Comparison of ENCODE assay signal across 8 cellular contexts in the genomic region with DNA sequence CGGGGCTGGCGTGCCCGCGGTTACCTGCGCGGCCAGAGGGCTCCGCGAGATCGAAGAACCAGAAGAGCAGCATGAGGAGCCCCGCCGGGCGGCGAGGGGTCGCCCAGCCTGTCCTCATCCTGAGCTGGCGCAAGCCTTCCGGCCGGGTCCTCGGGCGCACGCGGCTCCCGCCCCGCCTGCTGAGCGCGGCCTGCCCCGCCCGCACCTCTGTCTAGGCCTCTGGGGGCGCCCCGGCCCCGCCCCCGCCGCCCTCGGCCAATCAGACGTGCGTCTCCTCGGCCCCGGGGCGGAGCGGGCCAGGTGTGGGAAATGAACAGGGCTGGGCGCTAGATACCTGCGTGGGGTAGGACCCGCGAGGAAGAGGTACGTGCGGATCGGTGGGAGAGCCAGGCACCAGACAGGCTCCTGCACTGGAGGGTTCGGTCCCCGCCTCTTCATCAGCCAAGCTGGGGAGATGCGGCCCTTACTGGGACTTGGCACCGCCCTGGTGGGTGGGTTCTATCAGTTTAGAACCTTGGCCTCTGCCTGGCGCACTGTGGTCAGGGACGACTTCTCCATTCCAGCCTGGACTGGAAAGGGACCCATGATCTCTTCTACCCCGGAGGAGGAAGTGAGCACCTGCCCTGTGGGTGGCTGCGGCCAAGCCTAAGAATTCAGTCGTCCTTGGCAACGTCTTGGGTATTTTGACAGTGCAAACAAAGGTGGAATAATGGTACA. TPM values are rescaled to one million over a fixed set of nuclear protein-coding genes. Genes with fewer than 3 reads are reported as not detected.
DNase-seq lines count a peak whose midpoint lies in the region; ATAC-seq and TF ChIP-seq lines count a peak whose summit lies in the region.

Gene LY75, minus strand, starts transcription at position 192 of the 717 bp plus-strand sequence.

- no TSS peak for BruUV-seq in OCI-LY7 (replicated peaks; lab: Mats Ljungman, UMichigan)

- H3K4me3 ChIP-seq in OCI-LY7 (ENCODE audit: low read depth, low read length, poor library complexity, severe bottlenecking) (no peak within 1 kb of the TSS), uterus (peak within 1 kb of the TSS; percentile 14 to 28), BE2C (ENCODE audit: low read depth, low read length) (no peak within 1 kb of the TSS)

- H3K27ac ChIP-seq in OCI-LY7 (ENCODE audit: low read depth, low read length, poor library complexity, severe bottlenecking) (no peak within 1 kb of the TSS), uterus (no peak within 1 kb of the TSS)

- H3K79me2 ChIP-seq in OCI-LY7 (ENCODE audit: insufficient read depth, low read depth, low read length) = no peaks in the 10 kb centered on the region

- TF ChIP-seq CTCF in OCI-LY7 (conservative IDR thresholded peaks at IDR 0.05; ENCODE audit: low read length) (no peak), uterus (IDR thresholded peaks at IDR 0.05) (no peak), BE2C (IDR thresholded peaks at IDR 0.05; ENCODE audit: low read depth, low read length) (no peak)

- CTCF ChIA-PET in OCI-LY7 (lab: Charles Lee; ENCODE audit: unreplicated experiment) = no interaction called here

- H3K27me3 ChIP-seq in uterus = no peaks in the 10 kb centered on the region
- no peaks in the 10 kb centered on the region for H3K27me3 ChIP-seq in BE2C

- H3K4me1 ChIP-seq in OCI-LY7 (ENCODE audit: insufficient read depth, low read length, poor library complexity, severe bottlenecking) (no peaks in the 10 kb centered on the region), uterus (no peaks in the 10 kb centered on the region), BE2C (no peaks in the 10 kb centered on the region)

- H3K9me3 ChIP-seq in OCI-LY7 (ENCODE audit: low read length) (no peaks in the 10 kb centered on the region), uterus (no peaks in the 10 kb centered on the region), BE2C (no peaks in the 10 kb centered on the region)

- POLR2A ChIA-PET in OCI-LY7 (lab: Charles Lee) = interaction anchor here (0.6 kb wide), 2 partner anchors 86 to 1144 kb away, joined by 3 read pairs; no protein-coding TSS in a partner anchor

- TF ChIP-seq POLR2A in GM18526 (IDR thresholded peaks at IDR 0.05; ENCODE audit: extremely low read depth, insufficient read length) = peak; percentile 85
- TF ChIP-seq POLR2A in uterus (IDR thresholded peaks at IDR 0.05) = no peak

- no peaks in the 10 kb centered on the region for H3K9me2 ChIP-seq in OCI-LY7 (ENCODE audit: insufficient read depth, low read length)

- no peak within 1 kb of the TSS for H2AFZ ChIP-seq in OCI-LY7 (ENCODE audit: low read length)

- H4K20me1 ChIP-seq in OCI-LY7 (ENCODE audit: insufficient read depth, low read length) = no peaks in the 10 kb centered on the region

- H3K36me3 ChIP-seq in OCI-LY7 (ENCODE audit: insufficient read depth, low read length) (no peaks in the 10 kb centered on the region), uterus (no peaks in the 10 kb centered on the region), BE2C (no peaks in the 10 kb centered on the region)

- no peak for DNase-seq in OCI-LY7 (ENCODE audit: low spot score)
- peak; percentile 94 for DNase-seq in activated effector memory CD4-positive, alpha-beta T cell treated with anti-CD3 and anti-CD28 coated beads, Interleukin-2, amount 50 U/mL, for 16 hours
- DNase-seq in cardiac septum (ENCODE audit: low spot score) = peak; percentile 90
- DNase-seq in pulmonary artery endothelial cell (ENCODE audit: low read depth, low spot score) = no peak
- peak in 1 of 2 donors; percentile 24 for DNase-seq in uterus
- no peak for DNase-seq in BE2C

- ATAC-seq in HG02938 (IDR thresholded peaks at IDR 0.05; ENCODE audit: unreplicated experiment) = peak; percentile 76

- intact Hi-C loops in OCI-LY7 (cut with micrococcal nuclease; ENCODE audit: unreplicated experiment) = no loop called here
- intact Hi-C loops in cardiac septum (cut with DNase I) = no loop called here
- intact Hi-C loops in uterus (cut with DNase I; ENCODE audit: low total_unique reads) = no loop called here

- H3K4me2 ChIP-seq in OCI-LY7 (ENCODE audit: low read length) = peak within 1 kb of the TSS; percentile 32

RNA-seq across cellular contexts. Expression of gene LY75, which starts in this region (rescaled TPM):
- not detected in 2 replicates for total RNA-seq in OCI-LY7 (2014; rRNA removed; shearing (Covaris generic))
- not detected in 2 replicates for total RNA-seq in OCI-LY7 (2022)
- 0.81 TPM for total RNA-seq in cardiac septum
- total RNA-seq in pulmonary artery endothelial cell = 28.1 and 56.4 TPM in 2 replicates
- 10 to 100 TPM in 1 of 4 donors, 1 to 10 TPM in 1, under 1 TPM in 2; 0.26 to 13.8 (median 3.4) TPM for total RNA-seq in uterus
- not detected for polyA plus RNA-seq in BE2C (2012; ENCODE audit: insufficient read depth, insufficient read length, low read depth)

Comparison
In these comparisons a context has a peak if more than half of its experiments do, and no peak if none do; other contexts are left out.
1. Peak in DNase-seq in cardiac septum; RNA of the gene not detected or under 1 TPM.
2. H3K4me3 ChIP-seq: peak in uterus (2 of 2); none in OCI-LY7 (single experiment) and BE2C (single experiment).